In the genomic region with DNA sequence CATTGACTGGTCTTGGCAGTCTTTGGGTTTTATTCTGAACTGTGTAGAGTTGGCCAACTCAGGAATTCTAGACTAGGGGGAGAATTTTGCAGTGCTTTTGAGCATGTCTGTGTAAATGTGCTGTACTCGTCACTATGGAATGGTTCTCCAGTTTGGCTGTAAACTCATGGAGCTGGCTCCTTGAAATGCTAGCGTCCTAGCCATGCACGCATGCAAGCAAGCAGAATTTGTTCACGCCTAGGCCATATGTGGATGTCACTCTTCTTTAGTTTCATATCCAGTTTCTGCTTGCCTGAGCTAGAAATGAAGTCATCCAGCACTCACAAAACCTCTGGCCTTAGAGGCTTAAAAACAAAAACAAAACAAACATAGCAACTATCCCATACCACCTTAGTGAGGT, we compare ENCODE assay signal across 8 cellular contexts. TPM values are rescaled to one million over a fixed set of nuclear protein-coding genes. Genes with fewer than 3 reads are reported as not detected.
DNase-seq lines count a peak whose midpoint lies in the region; ATAC-seq and TF ChIP-seq lines count a peak whose summit lies in the region.
"Not testable (repeated sequence)": the region's sequence is repeated elsewhere in the genome, so short reads cannot be mapped to it uniquely, and the experiment has no call there.

No MANE protein-coding gene starts in this region.

- DNase-seq in AG09319 (ENCODE audit: extremely low read depth, low read depth) (peak; percentile 56), MM.1S (peak; percentile 31)
- DNase-seq in effector memory CD8-positive, alpha-beta T cell; naive thymus-derived CD4-positive, alpha-beta T cell: not testable (repeated sequence)

- not testable (repeated sequence) for TF ChIP-seq CTCF in AG09319 (IDR thresholded peaks at IDR 0.05; ENCODE audit: low read depth, low read length); MM.1S (IDR thresholded peaks at IDR 0.05; ENCODE audit: low read length)

- not testable (repeated sequence) for H3K4me3 Mint-ChIP-seq in effector memory CD8-positive, alpha-beta T cell; naive thymus-derived CD4-positive, alpha-beta T cell

- H3K27ac ChIP-seq in MM.1S (ENCODE audit: low read length) = peak overlapping the region; percentile 50; the same call in 1 of the 2 replicates
- not testable (repeated sequence) for H3K27ac ChIP-seq in naive thymus-derived CD4-positive, alpha-beta T cell (ENCODE audit: low read depth, low read length)

- not testable (repeated sequence) for H3K36me3 Mint-ChIP-seq in effector memory CD8-positive, alpha-beta T cell (ENCODE audit: insufficient read depth); naive thymus-derived CD4-positive, alpha-beta T cell

- H3K27me3 ChIP-seq in MM.1S (replicated peaks; ENCODE audit: insufficient read depth, low read length); naive thymus-derived CD4-positive, alpha-beta T cell (ENCODE audit: control insufficient read depth in 2 of 2, insufficient read depth in 2 of 2, low read length in 2 of 2): not testable (repeated sequence)

- not testable (repeated sequence) for H3K4me2 ChIP-seq in MM.1S (ENCODE audit: low read depth, low read length)

- H3K27me3 Mint-ChIP-seq in effector memory CD8-positive, alpha-beta T cell; naive thymus-derived CD4-positive, alpha-beta T cell: not testable (repeated sequence)

- H3K4me3 ChIP-seq in MM.1S (ENCODE audit: low read length); naive thymus-derived CD4-positive, alpha-beta T cell (ENCODE audit: low read length): not testable (repeated sequence)

- not testable (repeated sequence) for H3K9me3 ChIP-seq in MM.1S (replicated peaks; ENCODE audit: insufficient read depth, low read length); naive thymus-derived CD4-positive, alpha-beta T cell (ENCODE audit: control insufficient read depth in 2 of 3, low read length in 3 of 3)

- CTCF ChIA-PET in naive thymus-derived CD4-positive, alpha-beta T cell (lab: Charles Lee) = not testable (repeated sequence)

- ATAC-seq in GM18520 (IDR thresholded peaks at IDR 0.05; ENCODE audit: unreplicated experiment) (peak; percentile 37), GM21723 (IDR thresholded peaks at IDR 0.05; ENCODE audit: unreplicated experiment) (peak; percentile 56), HG03097 (IDR thresholded peaks at IDR 0.05; ENCODE audit: low FRiP score, unreplicated experiment) (peak; percentile 38), SK-N-SH treated with all-trans-retinoic acid at 6 μM for 48 hours (peak; percentile 51)
- ATAC-seq in effector memory CD8-positive, alpha-beta T cell (replicated peaks) = peak; percentile 57
- peak; percentile 75 for ATAC-seq in naive thymus-derived CD4-positive, alpha-beta T cell

- H3K36me3 ChIP-seq in MM.1S (replicated peaks; ENCODE audit: insufficient read depth, low read length); naive thymus-derived CD4-positive, alpha-beta T cell (ENCODE audit: control insufficient read depth in 2 of 3, insufficient read depth in 3 of 3, low read length in 3 of 3): not testable (repeated sequence)

- intact Hi-C loops in naive thymus-derived CD4-positive, alpha-beta T cell (cut with micrococcal nuclease) = not testable (repeated sequence)

- H3K9me3 Mint-ChIP-seq in effector memory CD8-positive, alpha-beta T cell; naive thymus-derived CD4-positive, alpha-beta T cell: not testable (repeated sequence)

- not testable (repeated sequence) for H4K20me1 ChIP-seq in MM.1S (ENCODE audit: insufficient read depth, low read length)

- not testable (repeated sequence) for H3K9ac ChIP-seq in MM.1S (ENCODE audit: low read length)

- not testable (repeated sequence) for H2AFZ ChIP-seq in MM.1S (ENCODE audit: low read length)

- H3K4me1 ChIP-seq in MM.1S (ENCODE audit: low read length); naive thymus-derived CD4-positive, alpha-beta T cell (ENCODE audit: control insufficient read depth in 2 of 2, insufficient read depth in 2 of 2, low read length in 2 of 2): not testable (repeated sequence)

- not testable (repeated sequence) for H3K4me1 Mint-ChIP-seq in effector memory CD8-positive, alpha-beta T cell (ENCODE audit: low read depth in 2 of 2)
- peaks cover 0 to 16% (median 0%) of the 10 kb centered on the region in 7 donors for H3K4me1 Mint-ChIP-seq in naive thymus-derived CD4-positive, alpha-beta T cell

- not testable (repeated sequence) for H3F3A ChIP-seq in MM.1S (ENCODE audit: insufficient read depth, low read length)

- POLR2A ChIA-PET in naive thymus-derived CD4-positive, alpha-beta T cell (lab: Charles Lee) = not testable (repeated sequence)

- H3K79me2 ChIP-seq in MM.1S (ENCODE audit: low read length) = peaks cover 11% of the 10 kb centered on the region

- not testable (repeated sequence) for H3K9me2 ChIP-seq in MM.1S (replicated peaks; ENCODE audit: insufficient read depth, low read length)

- H3K27ac Mint-ChIP-seq in effector memory CD8-positive, alpha-beta T cell; naive thymus-derived CD4-positive, alpha-beta T cell: not testable (repeated sequence)

RNA-seq across cellular contexts. Expression of a gene that starts 36.9 kb away (rescaled TPM):
- 100 to 1,000 TPM in 1 of 5 experiments, 10 to 100 TPM in 4; 11.7 to 118 (median 32.6) TPM for total RNA-seq in naive thymus-derived CD4-positive, alpha-beta T cell
- 1 to 10 TPM; 4.6 to 7.4 TPM for polyA plus RNA-seq in naive thymus-derived CD4-positive, alpha-beta T cell

RNA-seq across cellular contexts. Expression of a gene that starts 37.6 kb away (rescaled TPM):
- total RNA-seq in naive thymus-derived CD4-positive, alpha-beta T cell = 10 to 100 TPM in 1 of 5 experiments, 1 to 10 TPM in 3, under 1 TPM in 1; 0.79 to 19.5 (median 1.4) TPM
- polyA plus RNA-seq in naive thymus-derived CD4-positive, alpha-beta T cell = under 1 TPM in 1 of 2 donors, not detected in 1; 0.60 TPM
